In genomic region chr4:172830295-172830764, GRCh38 we compare ENCODE assay signal across 9 cellular contexts.
DNase-seq lines count a peak whose midpoint lies in the region; ATAC-seq, FAIRE-seq and TF ChIP-seq lines count a peak whose summit lies in the region.
"Had no signal": no experiment of that assay in that cellular context is flagged by ENCODE, and none has a peak within 500 bp of the region (broad histone marks: within the 10 kb centered on the region; RNA-seq: fewer than 3 reads in every experiment).

No MANE protein-coding gene starts in this region.

- DNase-seq in GM10248 (ENCODE audit: extremely low spot score) (peak; percentile 18), NCI-H1105 (lab: John Stamatoyannopoulos, UW) (peak; percentile 3), germinal center (ENCODE audit: low spot score) (no peak)

- H3K4me2 ChIP-seq in parathyroid adenoma (ENCODE audit: low read length) = no peak overlapping the region

- TF ChIP-seq CTCF in GM10248 (IDR thresholded peaks at IDR 0.05; ENCODE audit: control extremely low read depth, extremely low read depth, low read depth, missing control alignments) (peak; percentile 32), parathyroid adenoma (IDR thresholded peaks at IDR 0.05) (peak; percentile 35)

- FAIRE-seq in colon (lab: Jason Lieb, UNC) = peak; percentile 51

- H3K9ac ChIP-seq in parathyroid adenoma = no peak overlapping the region

- no peaks in the 10 kb centered on the region for H3K9me3 ChIP-seq in parathyroid adenoma (ENCODE audit: control insufficient read depth, low read length)

- H3K27me3 ChIP-seq in parathyroid adenoma (ENCODE audit: control insufficient read depth, insufficient read depth, low read length) = no peaks in the 10 kb centered on the region

- POLR2A ChIA-PET in GM10248 (lab: Yijun Ruan, JAX) = no interaction called here

- no peaks in the 10 kb centered on the region for H3K4me1 ChIP-seq in parathyroid adenoma

- H3K4me3 ChIP-seq in parathyroid adenoma (ENCODE audit: low read depth, low read length) = no peak overlapping the region
- H3K4me3 ChIP-seq: lung had no signal

- ATAC-seq in GM21717 (IDR thresholded peaks at IDR 0.05; ENCODE audit: unreplicated experiment) (no peak), GM19463 (IDR thresholded peaks at IDR 0.05; ENCODE audit: unreplicated experiment) (no peak), GM21786 (IDR thresholded peaks at IDR 0.05; ENCODE audit: unreplicated experiment) (no peak)

- no peak overlapping the region for H3K27ac ChIP-seq in parathyroid adenoma

- CTCF ChIA-PET in GM10248 (lab: Yijun Ruan, JAX) = interaction anchor here (1.4 to 1.5 kb wide), 2 partner anchors 9 to 12 kb away, joined by 4 to 6 read pairs; no protein-coding TSS in a partner anchor

- H2AFZ ChIP-seq in parathyroid adenoma = peak overlapping the region; percentile 13

- no peaks in the 10 kb centered on the region for H3K36me3 ChIP-seq in parathyroid adenoma (ENCODE audit: control insufficient read depth, insufficient read depth, low read length)

- no peaks in the 10 kb centered on the region for H3K79me2 ChIP-seq in parathyroid adenoma
